Comparison of ENCODE assay signal across 10 cellular contexts in genomic region chr12:26003065-26003464, GRCh38.
"Had no signal": no experiment of that assay in that cellular context is flagged by ENCODE, and none has a peak within 500 bp of the region (broad histone marks: within the 10 kb centered on the region; RNA-seq: fewer than 3 reads in every experiment).

No MANE protein-coding gene starts in this region.

- DNase-seq: H9, HCEC 1CT, HFFc6, IMR-90, Karpas-422, KBM-7 had no signal

- ATAC-seq: GM23338 had no signal

- H3K4me2 ChIP-seq: GM23338, KMS-11 had no signal

- H3K27ac ChIP-seq: HL-60, KMS-11 had no signal

- FAIRE-seq: H1 had no signal

- H3K9ac ChIP-seq: KMS-11 had no signal

- H3K4me3 ChIP-seq: GM23338 had no signal

- H2AFZ ChIP-seq: GM23338 had no signal
